Comparison of ENCODE assay signal across 1 cellular context in the genomic region with DNA sequence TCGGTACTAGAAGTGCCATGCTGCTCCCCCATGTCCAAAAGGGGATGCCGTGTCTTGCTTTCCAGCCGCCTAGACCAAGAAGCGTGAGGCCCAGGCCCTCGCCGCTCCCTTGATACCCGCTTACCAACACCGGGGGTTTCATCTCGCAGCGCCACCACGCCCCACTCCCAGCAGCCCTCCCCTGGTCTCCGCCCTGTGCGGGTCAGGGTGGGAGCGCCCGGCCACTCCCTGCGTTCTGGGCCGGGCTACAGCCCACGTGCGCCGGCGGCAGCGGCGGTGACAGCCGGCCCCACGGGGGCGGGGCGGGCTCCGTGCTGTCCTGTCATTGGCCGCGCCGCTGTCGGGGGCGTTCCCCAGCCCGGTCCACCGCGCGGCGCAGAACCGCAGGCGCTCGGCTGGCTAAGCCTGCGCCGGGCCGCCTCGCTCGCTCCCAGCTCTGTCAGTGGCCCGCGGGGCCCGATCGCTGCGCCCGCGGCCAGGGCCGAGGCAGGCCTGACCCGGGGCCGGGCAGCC.
A peak's percentile ranks its signal among the peaks of the same experiment; 100 is the strongest.
TF ChIP-seq lines count a peak whose summit lies in the region.

TSS of gene MICAL2 (plus strand) at position 390 of the 513 bp plus-strand sequence. CDS start 51,566 bp downstream, outside the sequence.

TF ChIP-seq in GM12878, 131 proteins besides CTCF, POLR2A, EP300 and RAD21 (continued from another document):
- TF ChIP-seq RELB (IDR thresholded peaks at IDR 0.05; ENCODE audit: low read depth) (no peak), GATAD2B (conservative IDR thresholded peaks at IDR 0.05; ENCODE audit: low read depth) (0 out of 2 replicates have a peak, but pooled peaks have one; percentile 27), HDAC2 (IDR thresholded peaks at IDR 0.05) (no peak)
